ENCODE assay signal across 22 cellular contexts in genomic region chr14:102345232-102345631, GRCh38. TPM values are rescaled to one million over a fixed set of nuclear protein-coding genes. Genes with fewer than 3 reads are reported as not detected.
A peak's percentile ranks its signal among the peaks of the same experiment; 100 is the strongest.
DNase-seq lines count a peak whose midpoint lies in the region; ATAC-seq and TF ChIP-seq lines count a peak whose summit lies in the region.
"Had no signal": no experiment of that assay in that cellular context is flagged by ENCODE, and none has a peak within 500 bp of the region (broad histone marks: within the 10 kb centered on the region; RNA-seq: fewer than 3 reads in every experiment).

No MANE protein-coding gene starts in this region.

- no peak overlapping the region for H3K4me3 Mint-ChIP-seq in stimulated activated naive CD8-positive, alpha-beta T cell treated with anti-CD3 and anti-CD28 coated beads, Interleukin-15, Interleukin-2, amounts not matched to agents 100 ng/mL and 50 ng/mL, for 24 hours
- no peak overlapping the region for H3K4me3 Mint-ChIP-seq in mesothelial cell of epicardium

- peak overlapping the region; percentile 99 for H3K27ac ChIP-seq in caudate nucleus (ENCODE audit: low read depth, low read length)
- peak overlapping the region; percentile 99 for H3K27ac ChIP-seq in layer of hippocampus (ENCODE audit: low read depth, low read length)
- peak overlapping the region; percentile 99 for H3K27ac ChIP-seq in temporal lobe (ENCODE audit: low read depth, low read length)
- H3K27ac ChIP-seq: HL-60 had no signal

- no peaks in the 10 kb centered on the region for H3K27me3 Mint-ChIP-seq in stimulated activated naive CD8-positive, alpha-beta T cell treated with anti-CD3 and anti-CD28 coated beads, Interleukin-15, Interleukin-2, amounts not matched to agents 100 ng/mL and 50 ng/mL, for 24 hours
- no peaks in the 10 kb centered on the region for H3K27me3 Mint-ChIP-seq in mesothelial cell of epicardium (ENCODE audit: low read depth)

- DNase-seq in stimulated activated naive CD8-positive, alpha-beta T cell treated with anti-CD3 and anti-CD28 coated beads, Interleukin-15, Interleukin-2, amounts not matched to agents 100 U/mL and 50 U/mL, for 24 hours: no peak
- DNase-seq in caudate nucleus (lab: John Stamatoyannopoulos, UW) (no peak), mesothelial cell of epicardium (ENCODE audit: low spot score in 2 of 2, unreplicated experiment in 2 of 2) (no peak), mucosa of gallbladder (ENCODE audit: low spot score) (no peak), HUDEP-2 (lab: John Stamatoyannopoulos, UW; ENCODE audit: unreplicated experiment in 76 of 76) (no peak)
- DNase-seq: BE2C, COR-L47, DMS 273 treated with DMSO at 0.1 percent for 48 hours, DMS79 treated with DMSO at 0.1 percent for 48 hours, H7, KG1, NCI-H1105, NCI-H146, NCI-H2029, NCI-H2227 treated with DMSO at 0.1 percent for 48 hours, NCI-H510A, NCI-H774 had no signal

- peaks cover 61% of the 10 kb centered on the region for H3K36me3 Mint-ChIP-seq in stimulated activated naive CD8-positive, alpha-beta T cell treated with anti-CD3 and anti-CD28 coated beads, Interleukin-15, Interleukin-2, amounts not matched to agents 100 ng/mL and 50 ng/mL, for 24 hours (ENCODE audit: low read depth)
- peaks cover 42% of the 10 kb centered on the region for H3K36me3 Mint-ChIP-seq in mesothelial cell of epicardium

- H3K9me3 Mint-ChIP-seq in stimulated activated naive CD8-positive, alpha-beta T cell treated with anti-CD3 and anti-CD28 coated beads, Interleukin-15, Interleukin-2, amounts not matched to agents 100 ng/mL and 50 ng/mL, for 24 hours: no peaks in the 10 kb centered on the region
- no peaks in the 10 kb centered on the region for H3K9me3 Mint-ChIP-seq in mesothelial cell of epicardium

- H3K4me1 Mint-ChIP-seq in stimulated activated naive CD8-positive, alpha-beta T cell treated with anti-CD3 and anti-CD28 coated beads, Interleukin-15, Interleukin-2, amounts not matched to agents 100 ng/mL and 50 ng/mL, for 24 hours (ENCODE audit: low read depth): no peaks in the 10 kb centered on the region
- no peaks in the 10 kb centered on the region for H3K4me1 Mint-ChIP-seq in mesothelial cell of epicardium

- H3K27me3 ChIP-seq in layer of hippocampus (ENCODE audit: control insufficient read depth, insufficient read depth, low read length): no peaks in the 10 kb centered on the region
- H3K27me3 ChIP-seq: BE2C had no signal

- H3K27ac Mint-ChIP-seq in stimulated activated naive CD8-positive, alpha-beta T cell treated with anti-CD3 and anti-CD28 coated beads, Interleukin-15, Interleukin-2, amounts not matched to agents 100 ng/mL and 50 ng/mL, for 24 hours: peak overlapping the region; percentile 70
- no peak overlapping the region for H3K27ac Mint-ChIP-seq in mesothelial cell of epicardium

- TF ChIP-seq CTCF in mesothelial cell of epicardium (IDR thresholded peaks at IDR 0.05; ENCODE audit: unreplicated experiment): no peak

- ATAC-seq in stimulated activated naive CD8-positive, alpha-beta T cell treated with anti-CD3 and anti-CD28 coated beads, Interleukin-15, Interleukin-2, amounts not matched to agents 100 U/mL and 50 U/mL, for 24 hours: no peak
- ATAC-seq: Panc1 had no signal

RNA-seq across cellular contexts. Expression of gene CINP, which starts 17.5 kb away (rescaled TPM):
- total RNA-seq in temporal lobe (27.8 TPM), mesothelial cell of epicardium (24.3 to 28.5 TPM (median 26.8 TPM) in 3 replicates), mucosa of gallbladder (25.4 TPM)

RNA-seq across cellular contexts. Expression of gene TECPR2, which starts 17.5 kb away (rescaled TPM):
- total RNA-seq in temporal lobe (18.4 TPM), mesothelial cell of epicardium (29.8 to 35.0 TPM (median 30.0 TPM) in 3 replicates), mucosa of gallbladder (38.1 TPM)

RNA-seq across cellular contexts. Expression of gene ZNF839, which starts 25.7 kb away (rescaled TPM):
- total RNA-seq in temporal lobe: 6.9 TPM
- total RNA-seq in mesothelial cell of epicardium: 17.0 to 20.1 TPM (median 19.2 TPM) in 3 replicates
- total RNA-seq in mucosa of gallbladder: 11.1 TPM

RNA-seq across cellular contexts. Expression of gene MOK, which starts 40.3 kb away (rescaled TPM):
- total RNA-seq in temporal lobe: 22.9 TPM
- total RNA-seq in mesothelial cell of epicardium: 33.7 to 37.2 TPM (median 34.9 TPM) in 3 replicates
- 20.5 TPM for total RNA-seq in mucosa of gallbladder
